In the genomic region with DNA sequence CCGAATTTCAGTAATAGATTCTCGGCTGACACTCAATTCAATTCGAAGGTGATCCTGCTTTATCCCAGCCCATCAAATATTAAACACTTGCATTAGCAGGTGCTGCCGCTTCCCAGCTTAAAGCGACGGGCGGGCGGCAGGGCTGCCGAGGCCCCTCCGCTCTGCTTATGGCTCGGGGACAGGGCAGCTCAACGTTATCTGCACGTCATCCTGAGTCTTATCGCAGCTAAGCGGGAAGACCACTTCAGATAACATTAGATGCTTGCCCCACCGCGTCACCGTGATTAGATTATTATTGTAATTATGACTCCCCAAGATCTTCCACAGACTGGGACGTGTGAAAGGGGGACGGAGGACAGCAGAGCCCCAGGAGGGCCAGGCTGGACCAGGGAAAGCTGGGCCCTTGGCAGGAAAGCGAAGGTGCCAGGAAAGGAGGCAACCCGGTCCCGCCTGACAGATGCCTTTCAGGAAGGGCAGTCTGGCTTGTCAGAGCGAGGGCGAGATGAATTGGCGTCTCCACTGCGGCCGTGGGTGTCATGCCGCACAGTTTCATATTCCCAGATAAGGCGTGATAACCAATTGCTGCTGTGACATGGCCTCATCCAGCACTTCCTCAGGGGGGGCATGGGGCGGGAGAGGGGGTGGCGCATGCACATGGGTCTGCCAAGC, we compare ENCODE assay signal across 17 cellular contexts. TPM values are rescaled to one million over a fixed set of nuclear protein-coding genes. Genes with fewer than 3 reads are reported as not detected.
DNase-seq lines count a peak whose midpoint lies in the region; ATAC-seq, FAIRE-seq and TF ChIP-seq lines count a peak whose summit lies in the region.
"Had no signal": no experiment of that assay in that cellular context is flagged by ENCODE, and none has a peak within 500 bp of the region (broad histone marks: within the 10 kb centered on the region; RNA-seq: fewer than 3 reads in every experiment).

No MANE protein-coding gene starts in this region.

- no peak overlapping the region for H3K18ac ChIP-seq in H9 (ENCODE audit: insufficient read length, low read depth, low read length)

- no peak overlapping the region for H3K23ac ChIP-seq in H9 (ENCODE audit: insufficient read length, low read depth, low read length)

- no peaks in the 10 kb centered on the region for H3K9me3 Mint-ChIP-seq in H9
- H3K9me3 Mint-ChIP-seq: CD8-positive, alpha-beta memory T cell had no signal

- no peaks in the 10 kb centered on the region for H3K9me1 ChIP-seq in K562 (ENCODE audit: control insufficient read depth, insufficient read depth, low read length)

- no peak overlapping the region for H2BK20ac ChIP-seq in H9 (ENCODE audit: low read depth, low read length, poor library complexity, severe bottlenecking)

- H3K27ac ChIP-seq in K562 (ENCODE audit: extremely low read depth, low read depth, low read length): no peak overlapping the region
- H3K27ac ChIP-seq in H9 (ENCODE audit: insufficient read length, low read depth, low read length): no peak overlapping the region
- no peak overlapping the region for H3K27ac ChIP-seq in stomach
- H3K27ac ChIP-seq: BLaER1, SJSA1 had no signal

- no peak overlapping the region for H2BK12ac ChIP-seq in H9 (ENCODE audit: insufficient read length, low read depth, low read length)

- H3T11ph ChIP-seq in H9 (ENCODE audit: low read length): no peak overlapping the region

- peak; percentile 47 for DNase-seq in G401 (ENCODE audit: low spot score)
- no peak for DNase-seq in K562 (ENCODE audit: extremely low read depth in 1 of 4, low spot score in 3 of 4)
- peak; percentile 83 for DNase-seq in cardiac septum (ENCODE audit: low spot score)
- peak; percentile 55 for DNase-seq in retina
- no peak for DNase-seq in H9
- no peak for DNase-seq in NCI-H524 (lab: John Stamatoyannopoulos, UW)
- no peak for DNase-seq in stomach
- DNase-seq: CD8-positive, alpha-beta memory T cell; DMS 273 treated with DMSO at 0.1 percent for 48 hours; MM.1S; NCI-H2171; NCI-H524 treated with DMSO at 0.1 percent for 48 hours; OCI-M1; RPMI8226 had no signal

- H2AFZ ChIP-seq in K562 (ENCODE audit: low read depth, low read length) (no peak overlapping the region), H9 (ENCODE audit: low read length) (no peak overlapping the region)

- no peaks in the 10 kb centered on the region for H3K23me2 ChIP-seq in H9 (ENCODE audit: insufficient read length, low read depth, low read length, poor library complexity, severe bottlenecking)

- no peak for TF ChIP-seq RAD21 in K562 (CRISPR knock-in tag; conservative IDR thresholded peaks at IDR 0.05 in 1 of 2, IDR thresholded peaks at IDR 0.05 in 1 of 2)

- CTCF ChIA-PET in K562 (lab: Yijun Ruan, JAX; ENCODE audit: low intra/inter-chr PET ratio): no interaction called here

- H3K36me3 Mint-ChIP-seq in H9 (ENCODE audit: insufficient read depth in 1 of 3, low read depth in 3 of 3): peaks cover 2 to 5% (median 2%) of the 10 kb centered on the region in 3 experiments; a peak in 5 of 7 replicates

- no peak overlapping the region for H2AK5ac ChIP-seq in H9 (ENCODE audit: insufficient read length, low read length)

- H3K9me3 ChIP-seq in K562 (replicated peaks; ENCODE audit: control insufficient read depth, insufficient read depth, low read depth, low read length) (no peaks in the 10 kb centered on the region), H9 (ENCODE audit: control insufficient read depth, low read depth, low read length) (no peaks in the 10 kb centered on the region), stomach (no peaks in the 10 kb centered on the region)
- H3K9me3 ChIP-seq: BLaER1, SJSA1 had no signal

- no TSS peak for BruUV-seq in K562 (replicated peaks; lab: Mats Ljungman, UMichigan)

- H2BK5ac ChIP-seq in H9 (ENCODE audit: insufficient read length, low read length): no peak overlapping the region

- no peak overlapping the region for H2BK120ac ChIP-seq in H9 (ENCODE audit: low read depth, low read length, poor library complexity, severe bottlenecking)

- H3K27me3 Mint-ChIP-seq in H9 (ENCODE audit: low read depth): no peaks in the 10 kb centered on the region
- H3K27me3 Mint-ChIP-seq: CD8-positive, alpha-beta memory T cell had no signal

- H3K79me1 ChIP-seq in H9 (ENCODE audit: insufficient read depth, low read depth, low read length, poor library complexity, severe bottlenecking): no peaks in the 10 kb centered on the region

- H3K27me3 ChIP-seq in K562 (ENCODE audit: control insufficient read depth in 2 of 2, insufficient read depth in 2 of 2, low read length in 2 of 2): no peaks in the 10 kb centered on the region
- H3K27me3 ChIP-seq in H9 (ENCODE audit: insufficient read depth, low read length): no peaks in the 10 kb centered on the region; the same call in 1 of the 2 replicates
- no peaks in the 10 kb centered on the region for H3K27me3 ChIP-seq in stomach
- H3K27me3 ChIP-seq: BLaER1, SJSA1 had no signal

- H4K20me1 ChIP-seq in K562 (replicated peaks; ENCODE audit: control insufficient read depth, insufficient read depth, low read length) (peaks cover 12% of the 10 kb centered on the region; the same call in 1 of the 2 replicates), H9 (ENCODE audit: control insufficient read depth, insufficient read depth, insufficient read length) (no peaks in the 10 kb centered on the region)

- intact Hi-C loops in K562 (cut with micrococcal nuclease): no loop called here
- intact Hi-C loops in cardiac septum (cut with DNase I): loop anchor here (5.0 kb wide), 1 partner anchor 42 kb away; no protein-coding TSS in a partner anchor
- intact Hi-C loops in stomach (cut with DNase I; ENCODE audit: low total_unique reads): no loop called here

- H2BK15ac ChIP-seq in H9 (ENCODE audit: low read depth, low read length): no peak overlapping the region

- peaks cover 9 to 13% of the 10 kb centered on the region in 2 experiments; a peak in 3 of 4 replicates for H3K4me1 Mint-ChIP-seq in H9
- H3K4me1 Mint-ChIP-seq: CD8-positive, alpha-beta memory T cell had no signal

- FAIRE-seq in K562 (lab: Jason Lieb, UNC): peak; percentile 35
- FAIRE-seq: H1 had no signal

- H3K9ac ChIP-seq in K562 (ENCODE audit: insufficient read depth in 1 of 2, low read depth in 2 of 2, low read length in 2 of 2) (0 out of 4 replicates have a peak overlapping the region, but pooled peaks of 1 of the 2 experiments have one; percentile 31), H9 (ENCODE audit: extremely low read depth, insufficient read length, low read length) (no peak overlapping the region)
- H3K9ac ChIP-seq: BLaER1 had no signal

- in situ Hi-C loops in G401 (cut with HindIII; ENCODE audit: low sequenced_read_pairs): no loop called here
- in situ Hi-C loops in K562 (cut with MboI): no loop called here

- no peak overlapping the region for H3K4me3 Mint-ChIP-seq in H9
- H3K4me3 Mint-ChIP-seq: CD8-positive, alpha-beta memory T cell had no signal

- no peak overlapping the region for H4K8ac ChIP-seq in H9 (replicated peaks; ENCODE audit: insufficient read length, low read depth, low read length)

- no peak overlapping the region for H4K91ac ChIP-seq in H9 (ENCODE audit: insufficient read length, low read depth, low read length)

- H3K4me3 ChIP-seq in K562 (no peak overlapping the region), stomach (no peak overlapping the region)
- H3K4me3 ChIP-seq: BLaER1, SJSA1 had no signal

- TF ChIP-seq POLR2A in K562 (conservative IDR thresholded peaks at IDR 0.05): no peak
- TF ChIP-seq POLR2A in stomach (IDR thresholded peaks at IDR 0.05): no peak

- H3K27ac Mint-ChIP-seq in H9: no peak overlapping the region
- H3K27ac Mint-ChIP-seq: CD8-positive, alpha-beta memory T cell had no signal

- H3K4me2 ChIP-seq in K562 (ENCODE audit: insufficient read depth, low read length): no peak overlapping the region
- no peak overlapping the region for H3K4me2 ChIP-seq in H9 (ENCODE audit: insufficient read depth, insufficient read length, low read length)
- H3K4me2 ChIP-seq: BLaER1 had no signal

- H3K14ac ChIP-seq in H9 (ENCODE audit: insufficient read depth, low read length): no peak overlapping the region

- no peak overlapping the region for H4K5ac ChIP-seq in H9 (ENCODE audit: insufficient read length, low read depth, low read length)

- TF ChIP-seq CTCF in K562 (IDR thresholded peaks at IDR 0.05 in 2 of 3, conservative IDR thresholded peaks at IDR 0.05 in 1 of 3; ENCODE audit: insufficient read depth in 2 of 3, low read depth in 1 of 3, low read length in 3 of 3) (no peak), H9 (conservative IDR thresholded peaks at IDR 0.05) (no peak), stomach (IDR thresholded peaks at IDR 0.05) (no peak)

- 68% methylated on average over 30 of the region's 32 CpGs for WGBS in K562 (ENCODE audit: insufficient coverage, low coverage, missing lambda C conversion rate)
- WGBS in H9 (ENCODE audit: extremely low coverage, insufficient read length, low lambda C conversion rate): no CpG with 5 or more reads among the region's 32 CpGs
- WGBS in stomach, 5 donors: 75 to 90% (median 82%) methylated on average over 32 of the region's 32 CpGs

- H3K36me3 ChIP-seq in K562 (ENCODE audit: control insufficient read depth, insufficient read depth, low read length): peaks cover 5% of the 10 kb centered on the region; the same call in 2 of the 3 replicates
- H3K36me3 ChIP-seq in stomach: peaks cover 8 to 37% (median 21%) of the 10 kb centered on the region in 4 donors
- H3K36me3 ChIP-seq: SJSA1 had no signal

- POLR2A ChIA-PET in K562 (lab: Yijun Ruan, JAX): interaction anchor here (0.6 to 1.8 kb wide), 5 partner anchors 11 to 398 kb away, joined by 3 to 5 read pairs (median 4); no protein-coding TSS in a partner anchor

- H3K4me1 ChIP-seq in K562 (replicated peaks in 1 of 2; ENCODE audit: control insufficient read depth in 2 of 2, insufficient read depth in 2 of 2, low read length in 2 of 2): peaks cover 0 to 18% of the 10 kb centered on the region in 2 experiments; a peak in 2 of 5 replicates
- H3K4me1 ChIP-seq in H9 (ENCODE audit: insufficient read depth, low read length): no peaks in the 10 kb centered on the region
- H3K4me1 ChIP-seq in stomach: peaks cover 0 to 4% (median 0%) of the 10 kb centered on the region in 4 donors
- H3K4me1 ChIP-seq: SJSA1 had no signal

- no peak for ATAC-seq in K562

- no peaks in the 10 kb centered on the region for H3K79me2 ChIP-seq in K562 (ENCODE audit: control insufficient read depth, insufficient read depth, low read length)
- H3K79me2 ChIP-seq in H9 (ENCODE audit: insufficient read depth, low read length): no peaks in the 10 kb centered on the region; the same call in 1 of the 2 replicates

- H3K56ac ChIP-seq in H9 (ENCODE audit: insufficient read length, low read depth, low read length): no peak overlapping the region

- no peak overlapping the region for H3K4ac ChIP-seq in H9 (ENCODE audit: low read depth, low read length)

- no peak for TF ChIP-seq EP300 in K562 (IDR thresholded peaks at IDR 0.05; ENCODE audit: low read length)
- TF ChIP-seq EP300 in stomach (IDR thresholded peaks at IDR 0.05): no peak

RNA-seq across cellular contexts. Expression of a gene that starts 37.0 kb away (rescaled TPM):
- total RNA-seq in G401 (2014; rRNA removed; shearing (Covaris generic)): 39.5 and 43.0 TPM in 2 replicates
- 75.0 and 118 TPM in 2 replicates for total RNA-seq in K562 (2011; cell fraction: chromatin; rRNA removed; ENCODE audit: low replicate concordance)
- total RNA-seq in K562 (2011; cell fraction: nucleolus; rRNA removed): 96.1 and 101 TPM in 2 replicates
- 70.1 and 80.1 TPM in 2 replicates for total RNA-seq in K562 (2011; cell fraction: nucleoplasm; rRNA removed)
- total RNA-seq in K562 (2014; rRNA removed) (51.2 and 52.3 TPM in 2 replicates), K562 (2014; rRNA removed; fragmentation: Illumina TruSeq; extraction: Trizol) (11.5 and 14.2 TPM in 2 replicates), K562 (2015; rRNA removed; fragmentation: Illumina TruSeq; extraction: Trizol) (20.2 and 25.1 TPM in 2 replicates), K562 (2021) (38.0 and 38.6 TPM in 2 replicates), cardiac septum (27.7 TPM), H9 (2021) (54.7 and 55.3 TPM in 2 replicates), stomach (100 to 1,000 TPM in 1 of 5 donors, 10 to 100 TPM in 4; 29.7 to 141 (median 90.6) TPM)
- polyA plus RNA-seq in K562 (2011; rRNA removed) (30.3 and 39.4 TPM in 2 replicates), K562 (2014; fragmentation: Illumina TruSeq; extraction: Trizol) (34.8 and 37.0 TPM in 2 replicates), K562 (2014; fragmentation: Nextera tagmentation; extraction: Ambion mirVana) (1 to 10 TPM; 1.5 to 4.0 TPM), K562 (2014; rRNA removed) (50.3 and 54.0 TPM in 2 replicates), stomach (10 to 100 TPM; 35.2 to 65.1 (median 49.7) TPM)
- polyA plus RNA-seq in K562 (2011; cell fraction: cytosol; rRNA removed): 36.6 and 44.1 TPM in 2 replicates
- 138 and 153 TPM in 2 replicates for polyA plus RNA-seq in K562 (2011; cell fraction: nucleus; rRNA removed)
- polyA plus RNA-seq in K562 (2012): 33.2 and 39.0 TPM in 2 replicates
- polyA minus RNA-seq in K562 (2011; rRNA and poly(A)+ RNA removed): 32.6 and 36.3 TPM in 2 replicates
- 18.4 and 29.8 TPM in 2 replicates for polyA minus RNA-seq in K562 (2011; cell fraction: cytosol; rRNA and poly(A)+ RNA removed)
- polyA minus RNA-seq in K562 (2011; cell fraction: nucleus; rRNA and poly(A)+ RNA removed): 36.8 and 54.3 TPM in 2 replicates

Comparison
In these comparisons a context has a peak if more than half of its experiments do, and no peak if none do; other contexts are left out.
1. DNase-seq: peak in G401 (single experiment), cardiac septum (single experiment) and retina (single experiment); none in K562 (0 of 4), H9 (single experiment), NCI-H524 (0 of 2) and stomach (single experiment).